17 cellular contexts compared by ENCODE assay signal in genomic region chr6:130574146-130574545, GRCh38.
A peak's percentile ranks its signal among the peaks of the same experiment; 100 is the strongest.
DNase-seq lines count a peak whose midpoint lies in the region; ATAC-seq and TF ChIP-seq lines count a peak whose summit lies in the region.
"Had no signal": no experiment of that assay in that cellular context is flagged by ENCODE, and none has a peak within 500 bp of the region (broad histone marks: within the 10 kb centered on the region; RNA-seq: fewer than 3 reads in every experiment).

No MANE protein-coding gene starts in this region.

- peak; percentile 18 for DNase-seq in OCI-M1 (lab: John Stamatoyannopoulos, UW)
- DNase-seq in amniotic epithelial cell (ENCODE audit: low read depth) = peak; percentile 69
- DNase-seq in myocyte (ENCODE audit: low read depth) = peak; percentile 36
- no peak for DNase-seq in NCI-H187 treated with DMSO at 0.1 percent for 48 hours (lab: John Stamatoyannopoulos, UW)
- no peak for DNase-seq in SHP77 treated with DMSO at 0.1 percent for 48 hours (lab: John Stamatoyannopoulos, UW)
- no peak for DNase-seq in omental fat pad (ENCODE audit: low spot score)
- DNase-seq: BE2C; CD4-positive, alpha-beta memory T cell; DMS79; EL; GOT3; H9 had no signal

- no peak for ATAC-seq in GM18498 (IDR thresholded peaks at IDR 0.05; ENCODE audit: unreplicated experiment)
- no peak for ATAC-seq in omental fat pad (ENCODE audit: low FRiP score)
- ATAC-seq: A549, HepG2 had no signal

- H3K36me3 ChIP-seq in KOPT-K1 (ENCODE audit: insufficient read depth, low read length) = no peaks in the 10 kb centered on the region
- H3K36me3 ChIP-seq: BE2C had no signal

- H3K9me3 ChIP-seq in KOPT-K1 (ENCODE audit: insufficient read depth, low read length, poor library complexity, severe bottlenecking) = peaks cover 23% of the 10 kb centered on the region
- H3K9me3 ChIP-seq: A549, BE2C had no signal

- H3K27ac ChIP-seq in KOPT-K1 (ENCODE audit: low read depth, low read length, poor library complexity, severe bottlenecking) = peak overlapping the region; percentile 96
- H3K27ac ChIP-seq: A549, C4-2B had no signal

- TF ChIP-seq CTCF in omental fat pad (IDR thresholded peaks at IDR 0.05) = no peak

Comparison
In these comparisons a context has a peak if more than half of its experiments do, and no peak if none do; other contexts are left out.
1. DNase-seq: peak in OCI-M1 (single experiment), amniotic epithelial cell (single experiment) and myocyte (single experiment); none in NCI-H187 treated with DMSO at 0.1 percent for 48 hours (single experiment), SHP77 treated with DMSO at 0.1 percent for 48 hours (single experiment) and omental fat pad (single experiment).